In genomic region chr13:33033361-33033812, GRCh38 we compare ENCODE assay signal across 11 cellular contexts. TPM values are rescaled to one million over a fixed set of nuclear protein-coding genes. Genes with fewer than 3 reads are reported as not detected.
DNase-seq lines count a peak whose midpoint lies in the region; ATAC-seq and TF ChIP-seq lines count a peak whose summit lies in the region.
"Had no signal": no experiment of that assay in that cellular context is flagged by ENCODE, and none has a peak within 500 bp of the region (broad histone marks: within the 10 kb centered on the region; RNA-seq: fewer than 3 reads in every experiment).

No MANE protein-coding gene starts in this region.

- H3K27ac Mint-ChIP-seq in H9 (no peak overlapping the region; a peak in 1 of 7 replicates), memory B cell (no peak overlapping the region), HFFc6 (no peak overlapping the region)

- no peak overlapping the region for H3K23ac ChIP-seq in H9 (ENCODE audit: insufficient read length, low read depth, low read length)

- WGBS in H9 (ENCODE audit: extremely low coverage, insufficient read length, low lambda C conversion rate): no CpG with 5 or more reads among the region's 9 CpGs

- no peak overlapping the region for H3K4ac ChIP-seq in H9 (ENCODE audit: low read depth, low read length)

- H2BK15ac ChIP-seq in H9 (ENCODE audit: low read depth, low read length): no peak overlapping the region

- in situ Hi-C loops in gastrocnemius medialis (cut with MboI; ENCODE audit: low sequenced_read_pairs in 4 of 4): no loop called here

- no peak overlapping the region for H3K4me3 Mint-ChIP-seq in H9
- H3K4me3 Mint-ChIP-seq in memory B cell: peak overlapping the region; percentile 70
- H3K4me3 Mint-ChIP-seq in HFFc6: no peak overlapping the region

- H2BK5ac ChIP-seq in H9 (ENCODE audit: insufficient read length, low read length): no peak overlapping the region

- H4K8ac ChIP-seq in H9 (replicated peaks; ENCODE audit: insufficient read length, low read depth, low read length): no peak overlapping the region

- H3K9me3 ChIP-seq in H9 (ENCODE audit: control insufficient read depth, low read depth, low read length) (no peaks in the 10 kb centered on the region), SU-DHL-6 (ENCODE audit: insufficient read depth, low read length) (no peaks in the 10 kb centered on the region), gastrocnemius medialis (no peaks in the 10 kb centered on the region)
- H3K9me3 ChIP-seq: thoracic aorta had no signal

- DNase-seq in GM12865 (ENCODE audit: low read depth) (peak; percentile 83), H9 (no peak), memory B cell (ENCODE audit: low spot score in 2 of 2) (no peak), gastrocnemius medialis (no peak), NCI-H1694 treated with DMSO at 0.1 percent for 48 hours (lab: John Stamatoyannopoulos, UW) (no peak), dorsolateral prefrontal cortex (no peak), HFFc6 (no peak)
- DNase-seq: brain microvascular endothelial cell, NCI-H2227 treated with DMSO at 0.1 percent for 48 hours had no signal

- H3K9me2 ChIP-seq in SU-DHL-6 (replicated peaks; ENCODE audit: insufficient read depth, low read length): no peaks in the 10 kb centered on the region

- H3K36me3 Mint-ChIP-seq in H9 (ENCODE audit: insufficient read depth in 1 of 3, low read depth in 3 of 3) (no peaks in the 10 kb centered on the region), memory B cell (no peaks in the 10 kb centered on the region), HFFc6 (ENCODE audit: low read depth) (no peaks in the 10 kb centered on the region)

- H3K27me3 ChIP-seq in H9 (ENCODE audit: insufficient read depth, low read length) (no peaks in the 10 kb centered on the region), SU-DHL-6 (ENCODE audit: low read length) (no peaks in the 10 kb centered on the region), gastrocnemius medialis (no peaks in the 10 kb centered on the region), dorsolateral prefrontal cortex (no peaks in the 10 kb centered on the region)
- H3K27me3 ChIP-seq: brain microvascular endothelial cell had no signal

- H4K91ac ChIP-seq in H9 (ENCODE audit: insufficient read length, low read depth, low read length): no peak overlapping the region

- H3K79me2 ChIP-seq in H9 (ENCODE audit: insufficient read depth, low read length) (no peaks in the 10 kb centered on the region), SU-DHL-6 (ENCODE audit: insufficient read depth, low read length) (no peaks in the 10 kb centered on the region)

- ATAC-seq in memory B cell (ENCODE audit: low read depth) (no peak), gastrocnemius medialis (no peak)

- no peak overlapping the region for H2AK5ac ChIP-seq in H9 (ENCODE audit: insufficient read length, low read length)

- H3K9me3 Mint-ChIP-seq in H9 (no peaks in the 10 kb centered on the region), memory B cell (no peaks in the 10 kb centered on the region), HFFc6 (no peaks in the 10 kb centered on the region)

- H3K36me3 ChIP-seq in SU-DHL-6 (ENCODE audit: low read length) (no peaks in the 10 kb centered on the region), gastrocnemius medialis (no peaks in the 10 kb centered on the region)
- H3K36me3 ChIP-seq: brain microvascular endothelial cell, thoracic aorta had no signal

- TF ChIP-seq POLR2A in gastrocnemius medialis (IDR thresholded peaks at IDR 0.05): no peak

- no peak overlapping the region for H3K14ac ChIP-seq in H9 (ENCODE audit: insufficient read depth, low read length)

- H3K4me1 Mint-ChIP-seq in H9 (peaks cover 4 to 7% of the 10 kb centered on the region in 2 experiments; a peak in 3 of 4 replicates), memory B cell (peaks cover 4% of the 10 kb centered on the region), HFFc6 (ENCODE audit: low read depth) (peaks cover 9% of the 10 kb centered on the region; the same call in 1 of the 2 replicates)

- no peak overlapping the region for H3K4me2 ChIP-seq in H9 (ENCODE audit: insufficient read depth, insufficient read length, low read length)
- no peak overlapping the region for H3K4me2 ChIP-seq in SU-DHL-6 (ENCODE audit: low read depth, low read length, poor library complexity, severe bottlenecking)

- no peaks in the 10 kb centered on the region for H3K23me2 ChIP-seq in H9 (ENCODE audit: insufficient read length, low read depth, low read length, poor library complexity, severe bottlenecking)

- H3K9ac ChIP-seq in H9 (ENCODE audit: extremely low read depth, insufficient read length, low read length): no peak overlapping the region
- no peak overlapping the region for H3K9ac ChIP-seq in SU-DHL-6 (ENCODE audit: low read length)

- no peak overlapping the region for H2BK12ac ChIP-seq in H9 (ENCODE audit: insufficient read length, low read depth, low read length)

- H2AFZ ChIP-seq in H9 (ENCODE audit: low read length) (peak overlapping the region; percentile 27), SU-DHL-6 (ENCODE audit: low read depth, low read length, severe bottlenecking) (peak overlapping the region; percentile 63)

- H4K5ac ChIP-seq in H9 (ENCODE audit: insufficient read length, low read depth, low read length): no peak overlapping the region

- H2BK120ac ChIP-seq in H9 (ENCODE audit: low read depth, low read length, poor library complexity, severe bottlenecking): no peak overlapping the region

- intact Hi-C loops in gastrocnemius medialis (cut with DNase I; ENCODE audit: low total_unique reads): no loop called here
- intact Hi-C loops in dorsolateral prefrontal cortex (cut with DNase I): no loop called here

- no peak overlapping the region for H2BK20ac ChIP-seq in H9 (ENCODE audit: low read depth, low read length, poor library complexity, severe bottlenecking)

- H3K4me1 ChIP-seq in H9 (ENCODE audit: insufficient read depth, low read length): no peaks in the 10 kb centered on the region
- H3K4me1 ChIP-seq in gastrocnemius medialis: no peaks in the 10 kb centered on the region

- H3K27me3 Mint-ChIP-seq in H9 (ENCODE audit: low read depth) (peaks cover 1% of the 10 kb centered on the region; the same call in 1 of the 2 replicates), memory B cell (peaks cover 13% of the 10 kb centered on the region), HFFc6 (ENCODE audit: insufficient read depth) (peaks cover 20% of the 10 kb centered on the region)

- H3F3A ChIP-seq in SU-DHL-6 (ENCODE audit: insufficient read depth): no peaks in the 10 kb centered on the region

- H3K4me3 ChIP-seq in GM12865 (ENCODE audit: low read depth, low read length): peak overlapping the region; percentile 64
- no peak overlapping the region for H3K4me3 ChIP-seq in SU-DHL-6 (ENCODE audit: insufficient read depth, low read length, poor library complexity, severe bottlenecking)
- H3K4me3 ChIP-seq in gastrocnemius medialis: no peak overlapping the region
- no peak overlapping the region for H3K4me3 ChIP-seq in dorsolateral prefrontal cortex
- H3K4me3 ChIP-seq: thoracic aorta had no signal

- TF ChIP-seq CTCF in GM12865 (IDR thresholded peaks at IDR 0.05; ENCODE audit: insufficient read depth, low read depth, low read length, missing control alignments) (no peak), H9 (conservative IDR thresholded peaks at IDR 0.05) (no peak), SU-DHL-6 (IDR thresholded peaks at IDR 0.05; ENCODE audit: insufficient read depth, low read length, poor library complexity, severe bottlenecking) (no peak), gastrocnemius medialis (IDR thresholded peaks at IDR 0.05 in 4 of 5, conservative IDR thresholded peaks at IDR 0.05 in 1 of 5) (no peak), dorsolateral prefrontal cortex (IDR thresholded peaks at IDR 0.05 in 54 of 56, conservative IDR thresholded peaks at IDR 0.05 in 2 of 56; ENCODE audit: low read depth in 1 of 56, partially characterized antibody in 56 of 56) (no peak), HFFc6 (IDR thresholded peaks at IDR 0.05) (no peak)

- H3K27ac ChIP-seq in H9 (ENCODE audit: insufficient read length, low read depth, low read length) (no peak overlapping the region), SU-DHL-6 (ENCODE audit: low read depth, low read length) (no peak overlapping the region), gastrocnemius medialis (no peak overlapping the region), dorsolateral prefrontal cortex (no peak overlapping the region)
- H3K27ac ChIP-seq: brain microvascular endothelial cell, thoracic aorta had no signal

- H3K79me1 ChIP-seq in H9 (ENCODE audit: insufficient read depth, low read depth, low read length, poor library complexity, severe bottlenecking): no peaks in the 10 kb centered on the region

- no peak overlapping the region for H3K18ac ChIP-seq in H9 (ENCODE audit: insufficient read length, low read depth, low read length)

- H3K56ac ChIP-seq in H9 (ENCODE audit: insufficient read length, low read depth, low read length): no peak overlapping the region

- H3T11ph ChIP-seq in H9 (ENCODE audit: low read length): no peak overlapping the region

- H4K20me1 ChIP-seq in H9 (ENCODE audit: control insufficient read depth, insufficient read depth, insufficient read length): no peaks in the 10 kb centered on the region
- H4K20me1 ChIP-seq in SU-DHL-6 (ENCODE audit: low read depth, low read length): no peaks in the 10 kb centered on the region

RNA-seq across cellular contexts. Expression of gene KL, which starts 17.2 kb away (rescaled TPM):
- total RNA-seq in H9 (2021) (not detected in 2 replicates), gastrocnemius medialis (1 to 10 TPM; 1.3 to 1.6 (median 1.4) TPM), dorsolateral prefrontal cortex (1 to 10 TPM in 76 of 120 experiments, under 1 TPM in 44; 0.55 to 2.3 (median 1.1) TPM)
- total RNA-seq in HFFc6 (2021; fragmentation: NEBNext Ultra II Directional; extraction: Animal tissue kit (Norgen Biotek cat#: 25700)): under 1 TPM in 1 of 6 experiments, not detected in 5; 0.07 TPM
